ENCODE assay signal across 33 cellular contexts in genomic region chr16:53721017-53721416, GRCh38.
"Had no signal": no experiment of that assay in that cellular context is flagged by ENCODE, and none has a peak within 500 bp of the region (broad histone marks: within the 10 kb centered on the region; RNA-seq: fewer than 3 reads in every experiment).

No MANE protein-coding gene starts in this region.

- FAIRE-seq: astrocyte had no signal

- H3K4me3 ChIP-seq: adrenal gland, body of pancreas, breast epithelium had no signal

- H3K4me1 ChIP-seq: breast epithelium had no signal

- H3K27me3 ChIP-seq: adrenal gland, body of pancreas, brain microvascular endothelial cell, breast epithelium had no signal

- DNase-seq: activated B cell treated with CpG ODN at 0.5 μM for 24 hours; activated CD4-positive, alpha-beta memory T cell treated with anti-CD3 and anti-CD28 coated beads for 36 hours; activated CD4-positive, alpha-beta T cell treated with anti-CD3 and anti-CD28 coated beads for 4 hours; activated CD4-positive, alpha-beta T cell treated with anti-CD3 and anti-CD28 coated beads, Interleukin-2, amount 50 U/mL, for 1 hour; activated CD4-positive, alpha-beta T cell treated with anti-CD3 and anti-CD28 coated beads, Interleukin-2, amount 50 U/mL, for 4 hours; activated CD4-positive, CD25-positive, alpha-beta regulatory T cell treated with anti-CD3 and anti-CD28 coated beads, Interleukin-2, amount 50 U/mL, for 72 hours; activated CD8-positive, alpha-beta memory T cell treated with anti-CD3 and anti-CD28 coated beads, Interleukin-2, amount 50 U/mL, for 4 hours; activated CD8-positive, alpha-beta T cell treated with anti-CD3 and anti-CD28 coated beads for 36 hours; activated effector memory CD4-positive, alpha-beta T cell treated with anti-CD3 and anti-CD28 coated beads, Interleukin-2, amount 50 U/mL, for 16 hours; activated gamma-delta T cell treated with Interleukin-2 at 50 U/mL for 16 hours; activated naive CD4-positive, alpha-beta T cell; activated naive CD4-positive, alpha-beta T cell treated with anti-CD3 and anti-CD28 coated beads for 36 hours; activated naive CD4-positive, alpha-beta T cell treated with anti-CD3 and anti-CD28 coated beads, Interleukin-2, amount 50 U/mL, for 16 hours; activated naive CD8-positive, alpha-beta T cell treated with anti-CD3 and anti-CD28 coated beads for 36 hours; activated T-cell treated with anti-CD3 and anti-CD28 coated beads for 4 hours; activated T-cell treated with anti-CD3 and anti-CD28 coated beads, Interleukin-2, amount 50 U/mL, for 1 hour; activated T-cell treated with anti-CD3 and anti-CD28 coated beads, Interleukin-2, amount 50 U/mL, for 4 hours; activated T-cell treated with anti-CD3 and anti-CD28 coated beads, Interleukin-2, amount 50 U/mL, for 72 hours; adrenal gland; amniotic stem cell; aorta; body of pancreas; brain microvascular endothelial cell; central memory CD4-positive, alpha-beta T cell; cerebellar nuclear complex; T-cell; T-helper 2 cell; T-helper 9 cell had no signal

- H3K9me3 ChIP-seq: adrenal gland, body of pancreas, breast epithelium had no signal

- ATAC-seq: activated CD8-positive, alpha-beta T cell treated with anti-CD3 and anti-CD28 coated beads for 36 hours; activated naive CD4-positive, alpha-beta T cell treated with anti-CD3 and anti-CD28 coated beads, Interleukin-2, amount 50 U/mL, for 72 hours; activated T-cell treated with anti-CD3 and anti-CD28 coated beads, Interleukin-2, amount 50 U/mL, for 4 hours; activated T-cell treated with anti-CD3 and anti-CD28 coated beads, Interleukin-2, amount 50 U/mL, for 72 hours; activated T-helper 17 cell treated with anti-CD3 and anti-CD28 coated beads, Interleukin-2, amount 50 U/mL, for 72 hours; body of pancreas; T-cell had no signal

- H3K27ac ChIP-seq: adrenal gland, body of pancreas, brain microvascular endothelial cell, breast epithelium, VCaP had no signal

- H3K36me3 ChIP-seq: adrenal gland, brain microvascular endothelial cell, breast epithelium had no signal
